15 cellular contexts compared by ENCODE assay signal in genomic region chr5:143850050-143850713, GRCh38. TPM values are rescaled to one million over a fixed set of nuclear protein-coding genes. Genes with fewer than 3 reads are reported as not detected.
DNase-seq lines count a peak whose midpoint lies in the region; ATAC-seq, FAIRE-seq and TF ChIP-seq lines count a peak whose summit lies in the region.
"Had no signal": no experiment of that assay in that cellular context is flagged by ENCODE, and none has a peak within 500 bp of the region (broad histone marks: within the 10 kb centered on the region; RNA-seq: fewer than 3 reads in every experiment).

No MANE protein-coding gene starts in this region.

- H3K4me2 ChIP-seq in keratinocyte (ENCODE audit: control insufficient read depth, extremely low read depth, insufficient read depth, low read depth, low read length) (no peak overlapping the region), PC-9 (no peak overlapping the region)

- no peaks in the 10 kb centered on the region for H3K79me2 ChIP-seq in keratinocyte (ENCODE audit: control insufficient read depth, insufficient read depth, low read length)
- no peaks in the 10 kb centered on the region for H3K79me2 ChIP-seq in PC-9 (ENCODE audit: low read depth)

- H3K9ac ChIP-seq in keratinocyte (ENCODE audit: control insufficient read depth, extremely low read depth, insufficient read depth, low read length), result no peak overlapping the region

- H3F3A ChIP-seq in PC-9 (ENCODE audit: insufficient read depth, low read depth), result no peaks in the 10 kb centered on the region

- FAIRE-seq in keratinocyte (lab: Jason Lieb, UNC) (peak; percentile 32), frontal cortex (lab: Jason Lieb, UNC) (no peak)

- intact Hi-C loops in PC-9 (cut with micrococcal nuclease; ENCODE audit: unreplicated experiment), result no loop called here

- H2AFZ ChIP-seq in keratinocyte (ENCODE audit: control insufficient read depth, low read length) (no peak overlapping the region), PC-9 (no peak overlapping the region; the same call in 1 of the 2 replicates)

- dilution Hi-C loops in keratinocyte (cut with MboI; ENCODE audit: extremely low pct_ligation_motif_present, low sequenced_read_pairs), result no loop called here

- H3K4me1 ChIP-seq in keratinocyte (ENCODE audit: control insufficient read depth, extremely low read depth, insufficient read depth, low read length) (no peaks in the 10 kb centered on the region), PC-9 (replicated peaks; ENCODE audit: insufficient read depth) (no peaks in the 10 kb centered on the region)

- H3K27me3 ChIP-seq in keratinocyte (ENCODE audit: control insufficient read depth, extremely low read depth, insufficient read depth, low read length), result no peaks in the 10 kb centered on the region
- H3K27me3 ChIP-seq in PC-9 (ENCODE audit: insufficient read depth, low read depth), result no peaks in the 10 kb centered on the region

- BruUV-seq in PC-9 (replicated peaks; lab: Mats Ljungman, UMichigan), result no TSS peak

- no peak overlapping the region for H3K4me3 ChIP-seq in keratinocyte (ENCODE audit: control insufficient read depth in 2 of 3, extremely low read depth in 1 of 3, insufficient read depth in 2 of 3, low read depth in 1 of 3, low read length in 3 of 3)
- H3K4me3 ChIP-seq in PC-9, result no peak overlapping the region

- DNase-seq in keratinocyte (ENCODE audit: low read depth, low spot score) (no peak), left lobe of liver (ENCODE audit: low spot score) (no peak), frontal cortex (ENCODE audit: low spot score in 2 of 2) (no peak), PC-9 (no peak), KG1 (lab: John Stamatoyannopoulos, UW) (no peak)
- DNase-seq: activated T-cell treated with anti-CD3 and anti-CD28 coated beads for 4 hours; islet precursor cell; Kasumi-1; stimulated activated CD4-positive, alpha-beta T cell treated with anti-CD3 and anti-CD28 coated beads, Interleukin-15, amount 100 ng/mL, for 24 hours; stimulated activated naive CD4-positive, alpha-beta T cell treated with Interleukin-2 at 50 U/mL for 16 hours had no signal

- CTCF ChIA-PET in PC-9 (lab: Charles Lee), result no interaction called here

- H3K9me1 ChIP-seq in keratinocyte (ENCODE audit: control insufficient read depth, extremely low read depth, insufficient read depth, low read length), result no peaks in the 10 kb centered on the region

- ATAC-seq in GM18499 (IDR thresholded peaks at IDR 0.05; ENCODE audit: insufficient read depth, unreplicated experiment) (peak; percentile 63), GM21515 (IDR thresholded peaks at IDR 0.05; ENCODE audit: unreplicated experiment) (peak; percentile 61), HG03442 (IDR thresholded peaks at IDR 0.05; ENCODE audit: unreplicated experiment) (peak; percentile 93), left lobe of liver (no peak)
- ATAC-seq: esophagus mucosa had no signal

- H3K36me3 ChIP-seq in keratinocyte (ENCODE audit: control insufficient read depth in 2 of 2, extremely low read depth in 1 of 2, insufficient read depth in 2 of 2, low read length in 2 of 2) (no peaks in the 10 kb centered on the region), PC-9 (ENCODE audit: low read depth) (no peaks in the 10 kb centered on the region)

- POLR2A ChIA-PET in PC-9 (lab: Charles Lee; ENCODE audit: unreplicated experiment), result no interaction called here

- no peaks in the 10 kb centered on the region for H4K20me1 ChIP-seq in keratinocyte (ENCODE audit: control insufficient read depth, extremely low read depth, insufficient read depth, low read length)
- no peaks in the 10 kb centered on the region for H4K20me1 ChIP-seq in PC-9 (ENCODE audit: insufficient read depth)

- no peaks in the 10 kb centered on the region; the same call in 1 of the 2 replicates for H3K9me2 ChIP-seq in PC-9 (ENCODE audit: insufficient read depth)

- H3K9me3 ChIP-seq in keratinocyte (ENCODE audit: control insufficient read depth, low read depth, low read length) (no peaks in the 10 kb centered on the region), PC-9 (ENCODE audit: insufficient read depth, low read depth) (no peaks in the 10 kb centered on the region)

- H3K27ac ChIP-seq in keratinocyte (ENCODE audit: control insufficient read depth, insufficient read depth, low read length) (no peak overlapping the region), PC-9 (no peak overlapping the region)

- no peak for TF ChIP-seq CTCF in keratinocyte (optimal IDR thresholded peaks at IDR 0.05 in 1 of 3, IDR thresholded peaks at IDR 0.05 in 1 of 3, conservative IDR thresholded peaks at IDR 0.05 in 1 of 3; ENCODE audit: extremely low read depth in 1 of 3, insufficient read depth in 2 of 3, low read length in 3 of 3)
- no peak for TF ChIP-seq CTCF in PC-9 (conservative IDR thresholded peaks at IDR 0.05)

RNA-seq across cellular contexts. Expression of gene HMHB1, which starts 38.2 kb away (rescaled TPM):
- polyA plus RNA-seq in keratinocyte, result not detected in 3 replicates
- polyA plus RNA-seq in keratinocyte (2011; ENCODE audit: low read depth), result not detected
- polyA plus RNA-seq in keratinocyte (2011; cell fraction: cytosol; rRNA removed), result not detected in 2 replicates
- not detected in 2 replicates for polyA plus RNA-seq in keratinocyte (2011; cell fraction: nucleus; rRNA removed)
- polyA plus RNA-seq in keratinocyte (2012; ENCODE audit: low replicate concordance), result not detected in 2 replicates
- not detected in 3 replicates for polyA minus RNA-seq in keratinocyte
- not detected for polyA minus RNA-seq in keratinocyte (2011; cell fraction: cytosol; rRNA and poly(A)+ RNA removed)
- not detected in 2 replicates for polyA minus RNA-seq in keratinocyte (2011; cell fraction: nucleus; rRNA and poly(A)+ RNA removed)
- total RNA-seq in left lobe of liver (not detected), frontal cortex (not detected), PC-9 (2021) (not detected in 2 replicates)
- total RNA-seq: esophagus mucosa; T-helper 2 cell treated with Interferon-gamma antibody and Interleukin-4, amounts not matched to agents 100 ng/mL and 5 ng/mL, for 36 hours had no signal
